Comparison of ENCODE assay signal across 17 cellular contexts in genomic region chr3:132457301-132457700, GRCh38. TPM values are rescaled to one million over a fixed set of nuclear protein-coding genes. Genes with fewer than 3 reads are reported as not detected.
DNase-seq lines count a peak whose midpoint lies in the region; ATAC-seq and TF ChIP-seq lines count a peak whose summit lies in the region.
"Had no signal": no experiment of that assay in that cellular context is flagged by ENCODE, and none has a peak within 500 bp of the region (broad histone marks: within the 10 kb centered on the region; RNA-seq: fewer than 3 reads in every experiment).

No MANE protein-coding gene starts in this region.

- H3K9me3 Mint-ChIP-seq in HFFc6 = no peaks in the 10 kb centered on the region
- H3K9me3 Mint-ChIP-seq in endothelial cell (ENCODE audit: unreplicated experiment) = no peaks in the 10 kb centered on the region
- no peaks in the 10 kb centered on the region for H3K9me3 Mint-ChIP-seq in stimulated activated effector memory CD8-positive, alpha-beta T cell treated with anti-CD3 and anti-CD28 coated beads, Interleukin-12 subunit alpha, Interleukin-12 subunit beta, amount 100 ng/mL, for 72 hours
- H3K9me3 Mint-ChIP-seq: CD4-positive, alpha-beta T cell; GM23338; H9 had no signal

- H3K27ac Mint-ChIP-seq in HFFc6 (peak overlapping the region; percentile 54), T-helper 17 cell (peak overlapping the region; percentile 61), endothelial cell (ENCODE audit: unreplicated experiment) (peak overlapping the region; percentile 71)
- peak overlapping the region; percentile 65 for H3K27ac Mint-ChIP-seq in stimulated activated effector memory CD8-positive, alpha-beta T cell treated with anti-CD3 and anti-CD28 coated beads, Interleukin-12 subunit alpha, Interleukin-12 subunit beta, amount 100 ng/mL, for 72 hours
- H3K27ac Mint-ChIP-seq: B cell; CD4-positive, alpha-beta T cell; GM23338; H9 had no signal

- H3K9me3 ChIP-seq in T-helper 17 cell (ENCODE audit: control insufficient read depth, low read length, poor library complexity, severe bottlenecking) = no peaks in the 10 kb centered on the region

- no peak overlapping the region for H3K4me3 Mint-ChIP-seq in HFFc6
- no peak overlapping the region for H3K4me3 Mint-ChIP-seq in T-helper 17 cell
- no peak overlapping the region for H3K4me3 Mint-ChIP-seq in endothelial cell (ENCODE audit: unreplicated experiment)
- H3K4me3 Mint-ChIP-seq in stimulated activated effector memory CD8-positive, alpha-beta T cell treated with anti-CD3 and anti-CD28 coated beads, Interleukin-12 subunit alpha, Interleukin-12 subunit beta, amount 100 ng/mL, for 72 hours = no peak overlapping the region
- H3K4me3 Mint-ChIP-seq: B cell; CD4-positive, alpha-beta T cell; GM23338; H9 had no signal

- no peaks in the 10 kb centered on the region for H3K27me3 Mint-ChIP-seq in HFFc6 (ENCODE audit: insufficient read depth)
- H3K27me3 Mint-ChIP-seq in T-helper 17 cell = no peaks in the 10 kb centered on the region
- no peaks in the 10 kb centered on the region for H3K27me3 Mint-ChIP-seq in endothelial cell (ENCODE audit: unreplicated experiment)
- H3K27me3 Mint-ChIP-seq: B cell; CD4-positive, alpha-beta T cell had no signal

- H3K4me1 Mint-ChIP-seq in HFFc6 (ENCODE audit: low read depth) (peaks cover 6% of the 10 kb centered on the region), T-helper 17 cell (no peaks in the 10 kb centered on the region), endothelial cell (ENCODE audit: unreplicated experiment) (peaks cover 13% of the 10 kb centered on the region)
- no peaks in the 10 kb centered on the region for H3K4me1 Mint-ChIP-seq in stimulated activated effector memory CD8-positive, alpha-beta T cell treated with anti-CD3 and anti-CD28 coated beads, Interleukin-12 subunit alpha, Interleukin-12 subunit beta, amount 100 ng/mL, for 72 hours
- H3K4me1 Mint-ChIP-seq: B cell, GM23338, H9 had no signal

- ATAC-seq in T-helper 17 cell = no peak
- no peak for ATAC-seq in stimulated activated effector memory CD8-positive, alpha-beta T cell treated with anti-CD3 and anti-CD28 coated beads, Interleukin-12 subunit alpha, Interleukin-12 subunit beta, amount 100 ng/mL, for 72 hours
- ATAC-seq in left lobe of liver = no peak
- no peak for ATAC-seq in HG03521 (IDR thresholded peaks at IDR 0.05; ENCODE audit: unreplicated experiment)
- ATAC-seq in GM21825 (IDR thresholded peaks at IDR 0.05; ENCODE audit: unreplicated experiment) = no peak
- ATAC-seq: GM12878, GM23338 had no signal

- H3K36me3 Mint-ChIP-seq in HFFc6 (ENCODE audit: low read depth) = peaks cover 51% of the 10 kb centered on the region
- peaks cover 9% of the 10 kb centered on the region for H3K36me3 Mint-ChIP-seq in T-helper 17 cell (ENCODE audit: low read depth)
- peaks cover 24% of the 10 kb centered on the region for H3K36me3 Mint-ChIP-seq in endothelial cell (ENCODE audit: low read depth, unreplicated experiment)
- H3K36me3 Mint-ChIP-seq in stimulated activated effector memory CD8-positive, alpha-beta T cell treated with anti-CD3 and anti-CD28 coated beads, Interleukin-12 subunit alpha, Interleukin-12 subunit beta, amount 100 ng/mL, for 72 hours = peaks cover 93% of the 10 kb centered on the region

- no peak for DNase-seq in HFFc6
- no peak for DNase-seq in T-helper 17 cell
- no peak for DNase-seq in endothelial cell (ENCODE audit: low spot score)
- DNase-seq in stimulated activated effector memory CD8-positive, alpha-beta T cell treated with anti-CD3 and anti-CD28 coated beads, Interleukin-12 subunit alpha, Interleukin-12 subunit beta, amount 100 ng/mL, for 72 hours (ENCODE audit: low spot score in 2 of 2) = no peak
- DNase-seq in left lobe of liver (ENCODE audit: low spot score) = no peak
- DNase-seq: ACHN; C1 segment of cervical spinal cord; Calu3; CD4-positive, alpha-beta T cell; DMS 273 treated with DMSO at 0.1 percent for 48 hours; DMS79; H9 had no signal

- no peak for TF ChIP-seq CTCF in HFFc6 (IDR thresholded peaks at IDR 0.05)
- no peak for TF ChIP-seq CTCF in endothelial cell (IDR thresholded peaks at IDR 0.05; ENCODE audit: unreplicated experiment)

RNA-seq across cellular contexts. Expression of gene DNAJC13, which starts 40.0 kb away (rescaled TPM):
- total RNA-seq in HFFc6 (2021; fragmentation: NEBNext Ultra II Directional; extraction: Animal tissue kit (Norgen Biotek cat#: 25700)) = 10 to 100 TPM; 55.9 to 66.4 (median 60.1) TPM
- total RNA-seq in T-helper 17 cell (10 to 100 TPM; 26.1 to 30.7 TPM), endothelial cell (ENCODE audit: unreplicated experiment) (50.4 TPM), left lobe of liver (11.8 TPM)
